Comparison of ENCODE assay signal across 5 cellular contexts in the genomic region with DNA sequence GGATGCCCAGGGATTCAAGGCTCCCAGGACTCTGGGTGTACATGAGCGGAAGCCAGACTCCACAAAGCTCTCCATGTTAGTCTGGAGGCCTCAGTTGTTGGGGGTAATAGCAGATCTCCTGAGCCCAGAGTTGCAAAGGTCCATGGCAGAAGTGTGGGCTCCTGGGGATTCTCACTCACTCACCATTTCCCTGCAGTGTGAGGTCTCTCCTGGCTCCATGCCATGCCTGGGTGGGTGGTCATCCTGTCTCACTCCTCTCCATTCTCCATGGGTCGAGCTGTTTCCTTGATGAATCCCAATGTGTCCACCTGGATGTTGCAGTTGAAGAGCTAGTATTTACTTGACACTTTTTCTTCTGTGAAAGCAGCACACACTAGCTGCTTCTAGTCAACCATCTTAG.
"Had no signal": no experiment of that assay in that cellular context is flagged by ENCODE, and none has a peak within 500 bp of the region (broad histone marks: within the 10 kb centered on the region; RNA-seq: fewer than 3 reads in every experiment).

No MANE protein-coding gene starts in this region.

- H2AFZ ChIP-seq: GM23248 had no signal

- H3K9ac ChIP-seq: GM23248 had no signal

- H3K27ac Mint-ChIP-seq: H9 had no signal

- ATAC-seq: K562 had no signal

- H3K4me3 ChIP-seq: GM23248, K562 had no signal

- H3K4me3 Mint-ChIP-seq: H9 had no signal

- H3K4me1 Mint-ChIP-seq: H9 had no signal

- DNase-seq: GM23248, H9, HCEC 1CT, IMR-90 had no signal

- H3K27ac ChIP-seq: GM23248 had no signal
